ENCODE assay signal across 8 cellular contexts in genomic region chr11:78138694-78139421, GRCh38.
DNase-seq lines count a peak whose midpoint lies in the region; ATAC-seq and TF ChIP-seq lines count a peak whose summit lies in the region.

No MANE protein-coding gene starts in this region.

- peak; percentile 33 for DNase-seq in ACHN
- peak; percentile 46 for DNase-seq in activated naive CD4-positive, alpha-beta T cell treated with anti-CD3 and anti-CD28 coated beads, Interleukin-2, amount 50 U/mL, for 16 hours
- peak; percentile 40 for DNase-seq in iPS-NIHi7 (ENCODE audit: extremely low spot score)
- peak; percentile 43 for DNase-seq in stimulated activated CD4-positive, alpha-beta T cell treated with anti-CD3 and anti-CD28 coated beads, Interleukin-1b, Interleukin-23, amount 100 ng/mL, for 48 hours
- DNase-seq in NCI-H1092 (lab: John Stamatoyannopoulos, UW), result no peak

- H3K9ac ChIP-seq in OCI-LY3 (ENCODE audit: low read length), result peak overlapping the region; percentile 90

- peak overlapping the region; percentile 70 for H3K27ac ChIP-seq in OCI-LY3 (ENCODE audit: low read length)

- ATAC-seq in GM18519 (IDR thresholded peaks at IDR 0.05; ENCODE audit: low FRiP score, unreplicated experiment), result peak; percentile 19
- ATAC-seq in HG03039 (IDR thresholded peaks at IDR 0.05; ENCODE audit: unreplicated experiment), result peak; percentile 19

- peaks cover 72% of the 10 kb centered on the region for H3K79me2 ChIP-seq in OCI-LY3 (ENCODE audit: low read length)

- in situ Hi-C loops in ACHN (cut with HindIII; ENCODE audit: low pct_ligation_motif_present, low pct_unique_long_range_greater_than_20kb, low sequenced_read_pairs), result no loop called here

- H4K20me1 ChIP-seq in OCI-LY3 (ENCODE audit: insufficient read depth, low read length), result no peaks in the 10 kb centered on the region

- H3K4me3 ChIP-seq in OCI-LY3 (ENCODE audit: low read length), result peak overlapping the region; percentile 89

- H3K36me3 ChIP-seq in OCI-LY3 (replicated peaks; ENCODE audit: low read depth, low read length), result peaks cover 34% of the 10 kb centered on the region

- no peaks in the 10 kb centered on the region for H3K27me3 ChIP-seq in OCI-LY3 (ENCODE audit: low read depth, low read length)

- TF ChIP-seq CTCF in OCI-LY3 (IDR thresholded peaks at IDR 0.05; ENCODE audit: low read depth, low read length), result no peak

- peak overlapping the region; percentile 90 for H3K4me2 ChIP-seq in OCI-LY3 (ENCODE audit: low read length)

- H3K4me1 ChIP-seq in OCI-LY3 (ENCODE audit: low read length), result peaks cover 25% of the 10 kb centered on the region

- H3K9me3 ChIP-seq in OCI-LY3 (ENCODE audit: insufficient read depth, low read length), result no peaks in the 10 kb centered on the region

- H2AFZ ChIP-seq in OCI-LY3 (ENCODE audit: low read depth, low read length), result peak overlapping the region; percentile 76
